12 cellular contexts compared by ENCODE assay signal in genomic region chr2:46002507-46002883, GRCh38.
A peak's percentile ranks its signal among the peaks of the same experiment; 100 is the strongest.
DNase-seq lines count a peak whose midpoint lies in the region; FAIRE-seq and TF ChIP-seq lines count a peak whose summit lies in the region.
"Had no signal": no experiment of that assay in that cellular context is flagged by ENCODE, and none has a peak within 500 bp of the region (broad histone marks: within the 10 kb centered on the region; RNA-seq: fewer than 3 reads in every experiment).

No MANE protein-coding gene starts in this region.

- H3K27ac Mint-ChIP-seq in type B pancreatic cell (peak overlapping the region; percentile 79), endothelial cell (ENCODE audit: unreplicated experiment) (no peak overlapping the region)

- DNase-seq in NCI-H146 (lab: John Stamatoyannopoulos, UW) (peak; percentile 44), NCI-H146 treated with DMSO at 0.1 percent for 48 hours (lab: John Stamatoyannopoulos, UW; ENCODE audit: unreplicated experiment) (no peak), choroid plexus epithelial cell (ENCODE audit: low read depth) (peak; percentile 84), kidney tubule cell (ENCODE audit: low spot score) (peak; percentile 9), type B pancreatic cell (ENCODE audit: extremely low spot score, unreplicated experiment) (no peak), ACHN (no peak), frontal cortex (ENCODE audit: low spot score in 2 of 2) (no peak), endothelial cell (ENCODE audit: low spot score) (no peak)
- DNase-seq: activated CD8-positive, alpha-beta memory T cell treated with anti-CD3 and anti-CD28 coated beads, Interleukin-2, amount 50 U/mL, for 4 hours; gastrocnemius medialis; NCI-H1930; Peyer's patch had no signal

- H3K4me3 Mint-ChIP-seq in type B pancreatic cell (no peak overlapping the region), endothelial cell (ENCODE audit: unreplicated experiment) (no peak overlapping the region)

- peaks cover 10% of the 10 kb centered on the region for H3K9me3 Mint-ChIP-seq in type B pancreatic cell
- no peaks in the 10 kb centered on the region for H3K9me3 Mint-ChIP-seq in endothelial cell (ENCODE audit: unreplicated experiment)

- TF ChIP-seq CTCF in choroid plexus epithelial cell (conservative IDR thresholded peaks at IDR 0.05; ENCODE audit: low read depth, low read length) (no peak), type B pancreatic cell (conservative IDR thresholded peaks at IDR 0.05) (no peak), endothelial cell (IDR thresholded peaks at IDR 0.05; ENCODE audit: unreplicated experiment) (no peak)

- H3K27me3 Mint-ChIP-seq in type B pancreatic cell: no peaks in the 10 kb centered on the region
- H3K27me3 Mint-ChIP-seq in endothelial cell (ENCODE audit: unreplicated experiment): no peaks in the 10 kb centered on the region

- H3K36me3 Mint-ChIP-seq in type B pancreatic cell (peaks cover 14% of the 10 kb centered on the region), endothelial cell (ENCODE audit: low read depth, unreplicated experiment) (peaks cover 13% of the 10 kb centered on the region)

- peaks cover 8% of the 10 kb centered on the region for H3K4me1 Mint-ChIP-seq in type B pancreatic cell (ENCODE audit: unreplicated experiment)
- no peaks in the 10 kb centered on the region for H3K4me1 Mint-ChIP-seq in endothelial cell (ENCODE audit: unreplicated experiment)

- FAIRE-seq in frontal cortex (lab: Jason Lieb, UNC): no peak

- H3K4me3 ChIP-seq in choroid plexus epithelial cell (ENCODE audit: low read depth, low read length): no peak overlapping the region
- H3K4me3 ChIP-seq: gastrocnemius medialis, Peyer's patch had no signal

- in situ Hi-C loops in ACHN (cut with HindIII; ENCODE audit: low pct_ligation_motif_present, low pct_unique_long_range_greater_than_20kb, low sequenced_read_pairs): no loop called here

Comparison
In these comparisons a context has a peak if more than half of its experiments do, and no peak if none do; other contexts are left out.
1. DNase-seq: peak in NCI-H146 (single experiment), choroid plexus epithelial cell (single experiment) and kidney tubule cell (single experiment); none in NCI-H146 treated with DMSO at 0.1 percent for 48 hours (single experiment), type B pancreatic cell (single experiment), ACHN (single experiment), frontal cortex (0 of 2) and endothelial cell (single experiment).